8 cellular contexts compared by ENCODE assay signal in the genomic region with DNA sequence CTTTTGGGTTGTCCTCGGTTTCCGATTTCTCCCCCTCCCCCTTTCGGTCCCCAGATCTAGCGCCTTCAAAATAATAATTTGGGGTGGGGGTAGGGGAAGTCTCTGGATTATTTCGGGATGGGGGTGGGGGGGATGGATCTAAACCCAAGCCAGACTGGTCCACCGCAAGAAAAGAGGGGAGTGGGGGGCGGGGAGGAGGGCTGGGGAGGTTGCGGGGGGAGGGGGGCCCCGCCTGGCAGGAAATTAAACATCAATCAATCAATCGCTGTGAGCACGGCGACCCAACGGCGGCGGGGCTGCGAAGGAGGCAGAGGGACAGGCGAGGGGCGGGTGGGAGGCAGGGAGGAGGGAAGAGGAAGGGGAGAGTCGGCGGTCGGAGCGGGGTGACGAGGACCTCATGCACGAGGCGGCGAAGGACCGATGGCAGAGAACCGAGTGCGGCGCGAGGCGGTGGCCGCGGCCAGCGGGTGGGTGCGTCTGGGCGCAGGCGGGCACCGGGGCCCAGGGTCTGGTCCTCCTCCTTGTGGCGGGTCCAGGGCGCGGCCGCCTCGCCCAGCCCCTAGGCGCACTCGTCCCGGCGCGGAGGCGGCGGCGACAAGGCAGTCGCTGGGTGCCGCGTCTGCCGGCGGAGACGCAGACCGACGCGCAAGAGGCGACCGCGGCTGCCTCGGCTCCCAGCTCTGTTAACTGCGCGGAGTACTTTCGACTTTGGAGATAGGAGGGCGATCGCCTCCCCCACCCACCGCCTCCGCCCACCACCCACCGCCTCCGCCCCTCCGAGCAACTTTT. TPM values are rescaled to one million over a fixed set of nuclear protein-coding genes. Genes with fewer than 3 reads are reported as not detected.
A peak's percentile ranks its signal among the peaks of the same experiment; 100 is the strongest.
DNase-seq lines count a peak whose midpoint lies in the region; ATAC-seq and TF ChIP-seq lines count a peak whose summit lies in the region.

No MANE protein-coding gene starts in this region.

- TF ChIP-seq CTCF in AG04450 (IDR thresholded peaks at IDR 0.05; ENCODE audit: low read depth, low read length): no peak

- DNase-seq in AG04450 (ENCODE audit: low read depth, low spot score) (no peak), SJSA1 (ENCODE audit: low read depth in 1 of 2, low spot score in 2 of 2) (peak; percentile 68 to 69), aorta (peak; percentile 55 to 79), mucosa of gallbladder (ENCODE audit: low spot score) (no peak)

- H3K27me3 ChIP-seq in AG04450 (ENCODE audit: control insufficient read depth, insufficient read depth, low read length) (peaks cover 15% of the 10 kb centered on the region), SJSA1 (replicated peaks) (no peaks in the 10 kb centered on the region), duodenal mucosa (ENCODE audit: control insufficient read depth in 1 of 2, insufficient read depth in 2 of 2, low read length in 2 of 2) (peaks cover 51 to 66% of the 10 kb centered on the region in 2 donors), aorta (ENCODE audit: control insufficient read depth in 1 of 2, insufficient read depth in 2 of 2, low read length in 1 of 2) (no peaks in the 10 kb centered on the region)

- H3K4me3 ChIP-seq in AG04450 (ENCODE audit: low read depth, low read length) (peak overlapping the region; percentile 90), SJSA1 (peak overlapping the region; percentile 80), duodenal mucosa (ENCODE audit: low read depth in 1 of 2, low read length in 2 of 2) (peak overlapping the region; percentile 96 to 97), mesodermal cell (ENCODE audit: extremely low read depth, insufficient read depth, low read length, poor library complexity, severe bottlenecking) (peak overlapping the region; percentile 72), aorta (ENCODE audit: low read length in 2 of 2) (peak overlapping the region; percentile 50 to 75)

- H3K9me3 ChIP-seq in AG04450 (ENCODE audit: control insufficient read depth, insufficient read depth, low read length): peaks cover 9% of the 10 kb centered on the region; the same call in 1 of the 2 replicates
- H3K9me3 ChIP-seq in SJSA1 (replicated peaks): no peaks in the 10 kb centered on the region
- no peaks in the 10 kb centered on the region for H3K9me3 ChIP-seq in duodenal mucosa (ENCODE audit: control insufficient read depth in 1 of 2, low read length in 2 of 2)
- no peaks in the 10 kb centered on the region for H3K9me3 ChIP-seq in mesodermal cell (ENCODE audit: control insufficient read depth, low read length)
- no peaks in the 10 kb centered on the region for H3K9me3 ChIP-seq in aorta (ENCODE audit: control insufficient read depth, low read length)

- peak; percentile 31 for ATAC-seq in GM18498 (IDR thresholded peaks at IDR 0.05; ENCODE audit: unreplicated experiment)
- peak; percentile 27 for ATAC-seq in HG03432 (IDR thresholded peaks at IDR 0.05; ENCODE audit: unreplicated experiment)
- ATAC-seq in aorta (ENCODE audit: low FRiP score): peak; percentile 11

- H3K9ac ChIP-seq in duodenal mucosa (ENCODE audit: low read depth in 1 of 2, low read length in 2 of 2): no peak overlapping the region

- intact Hi-C loops in aorta (cut with DNase I): loop anchor here (5.0 to 10.0 kb wide), 3 partner anchors 156 to 801 kb away; no protein-coding TSS in a partner anchor

- WGBS in mesodermal cell (ENCODE audit: insufficient coverage in 2 of 2), 2 experiments: 0 to 1% methylated on average over 12 to 42 of the region's 75 CpGs
- 0% methylated on average over 47 to 75 of the region's 75 CpGs for WGBS in aorta, 2 donors

- no peak overlapping the region for H3K27ac ChIP-seq in AG04450 (ENCODE audit: low read depth, low read length)
- peak overlapping the region; percentile 84 for H3K27ac ChIP-seq in SJSA1
- no peak overlapping the region for H3K27ac ChIP-seq in duodenal mucosa (ENCODE audit: low read depth, low read length)
- H3K27ac ChIP-seq in mesodermal cell (ENCODE audit: low read depth, low read length, severe bottlenecking): peak overlapping the region; percentile 73
- no peak overlapping the region for H3K27ac ChIP-seq in aorta (ENCODE audit: low read depth in 1 of 2, low read length in 2 of 2)

- H3K4me1 ChIP-seq in SJSA1 (replicated peaks) (peaks cover 12% of the 10 kb centered on the region), duodenal mucosa (ENCODE audit: control insufficient read depth in 1 of 2, insufficient read depth in 2 of 2, low read length in 2 of 2) (peaks cover 25 to 29% of the 10 kb centered on the region in 2 donors), mesodermal cell (ENCODE audit: control insufficient read depth, insufficient read depth, low read length, poor library complexity, severe bottlenecking) (peaks cover 17% of the 10 kb centered on the region), aorta (ENCODE audit: control insufficient read depth in 1 of 2, insufficient read depth in 2 of 2, low read length in 2 of 2) (no peaks in the 10 kb centered on the region)

- POLR2A ChIA-PET in AG04450 (lab: Yijun Ruan, JAX): interaction anchor here (1.4 kb wide), 1 partner anchor 15 kb away, joined by 3 read pairs; no protein-coding TSS in a partner anchor

- H3K36me3 ChIP-seq in SJSA1 (peaks cover 12% of the 10 kb centered on the region), duodenal mucosa (ENCODE audit: control insufficient read depth in 1 of 2, insufficient read depth in 2 of 2, low read length in 2 of 2) (no peaks in the 10 kb centered on the region), mesodermal cell (ENCODE audit: control insufficient read depth, insufficient read depth, low read length) (no peaks in the 10 kb centered on the region), aorta (ENCODE audit: control insufficient read depth in 1 of 2, insufficient read depth in 2 of 2, low read length in 1 of 2) (no peaks in the 10 kb centered on the region)

- CTCF ChIA-PET in AG04450 (lab: Charles Lee): interaction anchor here (3.0 kb wide), 1 partner anchor 13 kb away, joined by 11 read pairs; no protein-coding TSS in a partner anchor

RNA-seq across cellular contexts. Expression of a gene that starts 0.5 kb away (rescaled TPM):
- polyA plus RNA-seq in AG04450 (2011; rRNA removed) (5.0 and 5.3 TPM in 2 replicates), aorta (1 to 10 TPM; 1.3 to 1.9 TPM)
- 23.8 and 27.1 TPM in 2 replicates for polyA minus RNA-seq in AG04450 (2011; rRNA and poly(A)+ RNA removed)
- total RNA-seq in SJSA1 (2014; rRNA removed; shearing (Covaris generic)): 4.9 and 11.0 TPM in 2 replicates
- polyA plus RNA-seq in mesodermal cell (2013, experiment 1 of 2): 7.0 TPM
- 5.4 TPM for polyA plus RNA-seq in mesodermal cell (2013, experiment 2 of 2)
- total RNA-seq in aorta (10 to 100 TPM in 1 of 2 donors, 1 to 10 TPM in 1; 9.9 to 14.5 TPM), mucosa of gallbladder (6.4 TPM)

Comparison
In these comparisons a context has a peak if more than half of its experiments do, and no peak if none do; other contexts are left out.
1. DNase-seq: peak in SJSA1 (2 of 2) and aorta (2 of 2); none in AG04450 (single experiment) and mucosa of gallbladder (single experiment).
2. H3K27ac ChIP-seq: peak in SJSA1 (single experiment) and mesodermal cell (single experiment); none in AG04450 (single experiment), duodenal mucosa (single experiment) and aorta (0 of 2).
3. Peak in every context shown above with its lines, with median percentiles within 50 percentile points of each other: H3K4me3 ChIP-seq and ATAC-seq.